ENCODE assay signal across 10 cellular contexts in the genomic region with DNA sequence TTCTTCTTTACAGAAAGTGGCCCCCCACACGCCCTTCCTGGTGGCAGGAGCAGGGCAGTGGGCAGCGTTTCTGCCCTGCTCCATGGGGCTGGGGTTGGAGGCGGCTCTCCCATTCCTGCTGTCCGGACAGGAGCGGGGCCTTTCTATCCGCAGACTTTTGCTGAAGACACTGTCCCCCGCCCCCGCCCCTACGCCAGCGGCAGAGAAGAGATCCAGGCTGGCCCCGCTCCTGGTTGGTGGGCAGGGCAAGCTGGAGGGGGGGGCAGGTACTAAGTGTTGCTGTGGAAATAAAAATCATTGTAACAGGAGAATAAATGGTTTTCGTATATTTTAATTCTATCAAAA.
A peak's percentile ranks its signal among the peaks of the same experiment; 100 is the strongest.
DNase-seq lines count a peak whose midpoint lies in the region; ATAC-seq and TF ChIP-seq lines count a peak whose summit lies in the region.
"Had no signal": no experiment of that assay in that cellular context is flagged by ENCODE, and none has a peak within 500 bp of the region (broad histone marks: within the 10 kb centered on the region; RNA-seq: fewer than 3 reads in every experiment).

No MANE protein-coding gene starts in this region.

- no peak overlapping the region; the same call in 1 of the 2 replicates for H3K9ac ChIP-seq in HUES64 (ENCODE audit: low read depth, low read length)
- no peak overlapping the region for H3K9ac ChIP-seq in skeletal muscle satellite cell (ENCODE audit: low read depth, low read length)

- TF ChIP-seq CTCF in body of pancreas (IDR thresholded peaks at IDR 0.05), result no peak
- no peak for TF ChIP-seq CTCF in Calu3 (IDR thresholded peaks at IDR 0.05; ENCODE audit: unreplicated experiment)

- no peak overlapping the region for H3K27ac Mint-ChIP-seq in Calu3 (ENCODE audit: unreplicated experiment)

- H3K27me3 Mint-ChIP-seq in Calu3 (ENCODE audit: unreplicated experiment), result no peaks in the 10 kb centered on the region

- TF ChIP-seq POLR2A in body of pancreas (IDR thresholded peaks at IDR 0.05), result no peak

- peak; percentile 31 to 58 (median 36) for DNase-seq in body of pancreas
- peak in 1 of 2 donors; percentile 20 for DNase-seq in left colon
- DNase-seq in Calu3, result no peak
- no peak for DNase-seq in stimulated activated naive CD4-positive, alpha-beta T cell treated with Interleukin-2 at 50 U/mL for 16 hours (lab: John Stamatoyannopoulos, UW)
- DNase-seq in germinal center (ENCODE audit: low spot score), result no peak
- DNase-seq: foreskin fibroblast; stimulated activated CD4-positive, alpha-beta T cell treated with anti-CD3 and anti-CD28 coated beads, Interleukin-12 subunit alpha, Interleukin-12 subunit beta, amount 100 ng/mL, for 4 hours had no signal

- H3K27me3 ChIP-seq in HUES64 (ENCODE audit: insufficient read depth, low read length), result peaks cover 25% of the 10 kb centered on the region
- no peaks in the 10 kb centered on the region for H3K27me3 ChIP-seq in body of pancreas
- H3K27me3 ChIP-seq in skeletal muscle satellite cell (ENCODE audit: control insufficient read depth, insufficient read depth, low read length), result no peaks in the 10 kb centered on the region

- H3K4me3 ChIP-seq in HUES64 (ENCODE audit: low read length), result peak overlapping the region; percentile 55
- H3K4me3 ChIP-seq in body of pancreas, result peak overlapping the region; percentile 82 to 98
- no peak overlapping the region for H3K4me3 ChIP-seq in skeletal muscle satellite cell (ENCODE audit: low read length)

- peaks cover 3% of the 10 kb centered on the region; the same call in 1 of the 2 replicates for H3K9me3 ChIP-seq in HUES64 (ENCODE audit: insufficient read depth, low read depth, low read length)
- H3K9me3 ChIP-seq in body of pancreas, result no peaks in the 10 kb centered on the region
- H3K9me3 ChIP-seq in skeletal muscle satellite cell (replicated peaks; ENCODE audit: low read length), result peaks cover 4% of the 10 kb centered on the region

- CTCF ChIA-PET in Calu3 (lab: Charles Lee), result no interaction called here

- H3K4me3 Mint-ChIP-seq in Calu3 (ENCODE audit: low read depth, unreplicated experiment), result no peak overlapping the region

- peak; percentile 23 for ATAC-seq in body of pancreas
- peak; percentile 25 for ATAC-seq in left colon
- ATAC-seq in HG03139 (IDR thresholded peaks at IDR 0.05; ENCODE audit: unreplicated experiment), result no peak

- BruUV-seq in Calu3 (replicated peaks; lab: Mats Ljungman, UMichigan), result no TSS peak

- intact Hi-C loops in body of pancreas (cut with DNase I), result no loop called here
- intact Hi-C loops in left colon (cut with DNase I, micrococcal nuclease), result no loop called here
- intact Hi-C loops in Calu3 (cut with micrococcal nuclease; ENCODE audit: unreplicated experiment), result no loop called here

- no peaks in the 10 kb centered on the region for H3K36me3 ChIP-seq in HUES64 (ENCODE audit: insufficient read depth, low read length)
- H3K36me3 ChIP-seq in body of pancreas (replicated peaks in 1 of 2; ENCODE audit: insufficient read depth in 1 of 2, low read depth in 2 of 2), result no peaks in the 10 kb centered on the region
- H3K36me3 ChIP-seq in skeletal muscle satellite cell (ENCODE audit: insufficient read depth, low read length), result no peaks in the 10 kb centered on the region

- H3K27ac ChIP-seq in HUES64 (ENCODE audit: low read depth, low read length) (no peak overlapping the region), body of pancreas (peak overlapping the region; percentile 87 to 96 (median 95))

- WGBS in HUES64, result 82% methylated on average over 12 of the region's 12 CpGs
- 6 to 10% methylated on average over 8 to 11 of the region's 12 CpGs for WGBS in body of pancreas, 2 donors

- no peaks in the 10 kb centered on the region for H3K4me1 Mint-ChIP-seq in Calu3 (ENCODE audit: low read depth, unreplicated experiment)

- H3K9me3 Mint-ChIP-seq in Calu3 (ENCODE audit: low read depth, unreplicated experiment), result peaks cover 6% of the 10 kb centered on the region

- no peaks in the 10 kb centered on the region; the same call in 1 of the 2 replicates for H3K4me1 ChIP-seq in HUES64 (ENCODE audit: insufficient read depth, low read length)
- H3K4me1 ChIP-seq in body of pancreas, result peaks cover 70% of the 10 kb centered on the region
- no peaks in the 10 kb centered on the region for H3K4me1 ChIP-seq in skeletal muscle satellite cell (ENCODE audit: control insufficient read depth, insufficient read depth, low read length)

- H3K36me3 Mint-ChIP-seq in Calu3 (ENCODE audit: insufficient read depth, unreplicated experiment), result no peaks in the 10 kb centered on the region

- peak overlapping the region; percentile 43 for H3K4me2 ChIP-seq in skeletal muscle satellite cell (ENCODE audit: low read length)

Comparison
In these comparisons a context has a peak if more than half of its experiments do, and no peak if none do; other contexts are left out.
1. DNase-seq: peak in body of pancreas (4 of 4); none in Calu3 (single experiment), stimulated activated naive CD4-positive, alpha-beta T cell treated with Interleukin-2 at 50 U/mL for 16 hours (single experiment) and germinal center (single experiment).